Comparison of ENCODE assay signal across 1 cellular context in genomic region chr12:122951979-122952892, GRCh38.
TF ChIP-seq lines count a peak whose summit lies in the region.

No MANE protein-coding gene starts in this region.

TF ChIP-seq in HEK293, 187 proteins besides CTCF, POLR2A, EP300 and RAD21 (continued from another document):
- TF ChIP-seq ZNF280D (tag by site-specific recombination; IDR thresholded peaks at IDR 0.05) (no peak), ZNF664 (tag by site-specific recombination; IDR thresholded peaks at IDR 0.05) (peak; percentile 97), ZFP69B (tag by site-specific recombination; IDR thresholded peaks at IDR 0.05) (no peak)
